ENCODE assay signal across 20 cellular contexts in the genomic region with DNA sequence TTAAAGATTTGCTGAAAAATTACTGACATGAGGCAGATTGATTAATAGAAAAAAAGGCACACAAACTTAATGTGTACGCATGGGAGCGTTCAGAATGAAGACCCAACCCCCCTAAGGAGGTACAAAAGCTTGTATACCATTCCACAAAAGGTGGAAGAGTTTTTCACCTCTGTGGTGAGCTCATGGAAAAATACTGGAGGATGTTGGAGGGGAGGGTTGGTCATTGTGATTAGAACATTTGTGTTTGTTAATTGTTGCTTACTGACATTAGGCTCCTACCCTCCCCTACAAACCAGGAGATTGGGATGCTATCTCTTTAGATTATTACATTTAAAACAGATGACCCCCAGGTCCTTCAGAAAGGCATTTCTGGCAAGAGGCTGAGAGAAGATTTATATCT.
DNase-seq lines count a peak whose midpoint lies in the region; FAIRE-seq and TF ChIP-seq lines count a peak whose summit lies in the region.
"Had no signal": no experiment of that assay in that cellular context is flagged by ENCODE, and none has a peak within 500 bp of the region (broad histone marks: within the 10 kb centered on the region; RNA-seq: fewer than 3 reads in every experiment).

No MANE protein-coding gene starts in this region.

- no peak for TF ChIP-seq RAD21 in H1 (IDR thresholded peaks at IDR 0.05 in 1 of 2, conservative IDR thresholded peaks at IDR 0.05 in 1 of 2; ENCODE audit: low read depth in 2 of 2, low read length in 2 of 2)

- H4K5ac ChIP-seq in H1 (ENCODE audit: insufficient read length, low read depth, low read length) = peak overlapping the region; percentile 92

- peaks cover 33% of the 10 kb centered on the region for H3K4me1 ChIP-seq in HUES48 (ENCODE audit: control insufficient read depth, insufficient read depth, low read length)
- peaks cover 0 to 21% (median 16%) of the 10 kb centered on the region in 4 experiments; a peak in 6 of 7 replicates for H3K4me1 ChIP-seq in H1 (replicated peaks in 1 of 4; ENCODE audit: control insufficient read depth in 3 of 4, insufficient read depth in 4 of 4, low read length in 3 of 4)
- H3K4me1 ChIP-seq: BE2C had no signal

- DNase-seq in H1 (ENCODE audit: low read depth in 1 of 2, low spot score in 2 of 2) (no peak), iPS-NIHi11 (ENCODE audit: low spot score) (peak; percentile 7), osteocyte (ENCODE audit: extremely low spot score, unreplicated experiment) (no peak), NCI-H748 treated with DMSO at 0.1 percent for 48 hours (lab: John Stamatoyannopoulos, UW) (no peak), retina (no peak)
- DNase-seq: BE2C; C1 segment of cervical spinal cord; CD4-positive, CD25-positive, alpha-beta regulatory T cell; CD8-positive, alpha-beta memory T cell; COR-L47; DMS 273 treated with DMSO at 0.1 percent for 48 hours; DMS53; DND-41; EL; GOT3 had no signal

- H3K9me3 ChIP-seq in HUES48 (ENCODE audit: control insufficient read depth, insufficient read depth, low read length) (peaks cover 4% of the 10 kb centered on the region; the same call in 1 of the 2 replicates), H1 (ENCODE audit: insufficient read depth in 2 of 2, low read depth in 1 of 2, low read length in 1 of 2) (peaks cover 5 to 10% of the 10 kb centered on the region in 2 experiments)
- H3K9me3 ChIP-seq: BE2C, HAP-1 had no signal

- H2BK12ac ChIP-seq in H1 (ENCODE audit: low read depth, low read length) = peak overlapping the region; percentile 62; the same call in 1 of the 2 replicates

- H3K9ac ChIP-seq in HUES48 (ENCODE audit: low read depth, low read length) (no peak overlapping the region), H1 (replicated peaks in 1 of 4; ENCODE audit: extremely low read depth in 1 of 4, low read depth in 3 of 4, low read length in 3 of 4) (no peak overlapping the region; a peak in 1 of 7 replicates)
- H3K9ac ChIP-seq: KMS-11 had no signal

- H3K27me3 ChIP-seq in HUES48 (ENCODE audit: control insufficient read depth, insufficient read depth, low read length) (no peaks in the 10 kb centered on the region), H1 (replicated peaks in 1 of 4; ENCODE audit: control insufficient read depth in 3 of 4, extremely low read depth in 1 of 4, insufficient read depth in 3 of 4, low read length in 3 of 4) (no peaks in the 10 kb centered on the region)
- H3K27me3 ChIP-seq: BE2C had no signal

- peak overlapping the region; percentile 0; the same call in 1 of the 2 replicates for H3K18ac ChIP-seq in H1 (ENCODE audit: extremely low read depth, low read length)

- peak overlapping the region; percentile 91 for H3K27ac ChIP-seq in HUES48 (ENCODE audit: low read depth, low read length)
- no peak overlapping the region; the same call in 1 of the 2 replicates for H3K27ac ChIP-seq in H1 (ENCODE audit: low read depth, low read length)
- H3K27ac ChIP-seq: KMS-11 had no signal

- no peak for TF ChIP-seq CTCF in H1 (IDR thresholded peaks at IDR 0.05; ENCODE audit: control extremely low read depth in 1 of 3, insufficient read depth in 1 of 3, low read depth in 1 of 3, low read length in 3 of 3)
- TF ChIP-seq CTCF in osteocyte (IDR thresholded peaks at IDR 0.05) = no peak

- no peaks in the 10 kb centered on the region for H3K79me1 ChIP-seq in H1 (ENCODE audit: low read depth, low read length)

- H3K56ac ChIP-seq in H1 (replicated peaks; ENCODE audit: insufficient read length, low read depth, low read length) = peak overlapping the region; percentile 80

- H3K4me1 Mint-ChIP-seq in osteocyte (ENCODE audit: unreplicated experiment) = no peaks in the 10 kb centered on the region
- H3K4me1 Mint-ChIP-seq: CD4-positive, CD25-positive, alpha-beta regulatory T cell; CD8-positive, alpha-beta memory T cell had no signal

- FAIRE-seq in H1 (lab: Jason Lieb, UNC) = no peak
- FAIRE-seq: GM12891, HTR-8/SVneo had no signal

- no peak overlapping the region for H3K14ac ChIP-seq in H1 (ENCODE audit: insufficient read length)

- H3K4me2 ChIP-seq in H1 (ENCODE audit: insufficient read depth in 1 of 2, low read depth in 2 of 2, low read length in 2 of 2) = peak overlapping the region in 1 of 2 experiments; percentile 15; a peak in 2 of 4 replicates
- H3K4me2 ChIP-seq: KMS-11 had no signal

- 0 out of 2 replicates have a peak overlapping the region, but pooled peaks have one; percentile 14 for H2AK5ac ChIP-seq in H1 (ENCODE audit: low read depth, low read length)

- H3K4me3 Mint-ChIP-seq in osteocyte (ENCODE audit: unreplicated experiment) = no peak overlapping the region
- H3K4me3 Mint-ChIP-seq: CD4-positive, CD25-positive, alpha-beta regulatory T cell; CD8-positive, alpha-beta memory T cell had no signal

- H3K27me3 Mint-ChIP-seq in osteocyte (ENCODE audit: unreplicated experiment) = no peaks in the 10 kb centered on the region
- H3K27me3 Mint-ChIP-seq: CD4-positive, CD25-positive, alpha-beta regulatory T cell had no signal

- no peaks in the 10 kb centered on the region for H3K79me2 ChIP-seq in H1 (ENCODE audit: control insufficient read depth in 1 of 2, insufficient read depth in 2 of 2, low read length in 2 of 2)

- no peaks in the 10 kb centered on the region; the same call in 1 of the 2 replicates for H3K36me3 ChIP-seq in HUES48 (ENCODE audit: control insufficient read depth, insufficient read depth, low read length)
- peaks cover 0 to 7% (median 4%) of the 10 kb centered on the region in 4 experiments; a peak in 2 of 8 replicates for H3K36me3 ChIP-seq in H1 (ENCODE audit: control insufficient read depth in 2 of 4, insufficient read depth in 4 of 4, low read length in 3 of 4)
- H3K36me3 ChIP-seq: BE2C, HAP-1 had no signal

- H3K23me2 ChIP-seq in H1 (ENCODE audit: low read depth, low read length) = no peaks in the 10 kb centered on the region

- H4K8ac ChIP-seq in H1 (ENCODE audit: extremely low read depth, insufficient read depth, low read length) = no peak overlapping the region

- H2BK120ac ChIP-seq in H1 (replicated peaks; ENCODE audit: low read depth, low read length) = peak overlapping the region; percentile 99

- POLR2A ChIA-PET in H1 (lab: Charles Lee; ENCODE audit: partially characterized antibody) = interaction anchor here (1.1 kb wide), 1 partner anchor 9 kb away, joined by 3 read pairs; no protein-coding TSS in a partner anchor

- no peaks in the 10 kb centered on the region for H4K20me1 ChIP-seq in H1 (replicated peaks in 1 of 2; ENCODE audit: control insufficient read depth in 1 of 2, insufficient read depth in 2 of 2, low read length in 2 of 2)

- no peaks in the 10 kb centered on the region for H3K36me3 Mint-ChIP-seq in osteocyte (ENCODE audit: unreplicated experiment)
- H3K36me3 Mint-ChIP-seq: CD4-positive, CD25-positive, alpha-beta regulatory T cell; CD8-positive, alpha-beta memory T cell had no signal

- H2AFZ ChIP-seq in H1 (ENCODE audit: low read length) = no peak overlapping the region

- CTCF ChIA-PET in H1 (lab: Charles Lee; ENCODE audit: partially characterized antibody) = interaction anchor here (1.7 to 1.9 kb wide), 2 partner anchors 11 to 243 kb away, joined by 5 read pairs; no protein-coding TSS in a partner anchor

- no peak for TF ChIP-seq EP300 in H1 (IDR thresholded peaks at IDR 0.05; ENCODE audit: borderline replicate concordance in 1 of 2, low read depth in 2 of 2, low read length in 2 of 2)

- peak overlapping the region; percentile 99 for H2BK20ac ChIP-seq in H1 (ENCODE audit: low read length)

- no peak overlapping the region for H3K23ac ChIP-seq in H1 (ENCODE audit: insufficient read length)

- peak overlapping the region; percentile 87 for H3K4ac ChIP-seq in H1 (replicated peaks; ENCODE audit: insufficient read length, low read depth, low read length)

- peaks cover 25% of the 10 kb centered on the region for H3K9me3 Mint-ChIP-seq in osteocyte (ENCODE audit: unreplicated experiment)

- peak overlapping the region; percentile 96; the same call in 1 of the 2 replicates for H2BK5ac ChIP-seq in H1 (ENCODE audit: low read depth, low read length)

- WGBS in H1 (ENCODE audit: extremely low coverage in 1 of 2, insufficient coverage in 1 of 2, insufficient read length in 1 of 2, insufficient replicate concordance in 2 of 2, low coverage in 1 of 2, low lambda C conversion rate in 2 of 2, missing lambda C conversion rate in 1 of 2), 2 experiments = 78% methylated on average over 2 of the region's 2 CpGs; no CpG with 5 or more reads in 1 of the 2 experiments

- no peak for TF ChIP-seq POLR2A in H1 (IDR thresholded peaks at IDR 0.05; ENCODE audit: control extremely low read depth in 1 of 2, low read depth in 2 of 2, low read length in 2 of 2)

- H2BK15ac ChIP-seq in H1 (ENCODE audit: low read length) = no peak overlapping the region

- H4K91ac ChIP-seq in H1 (replicated peaks; ENCODE audit: insufficient read length, low read length) = peak overlapping the region; percentile 84

- H3K27ac Mint-ChIP-seq in osteocyte (ENCODE audit: unreplicated experiment) = no peak overlapping the region
- H3K27ac Mint-ChIP-seq: CD4-positive, CD25-positive, alpha-beta regulatory T cell; CD8-positive, alpha-beta memory T cell had no signal

- H3K4me3 ChIP-seq in HUES48 (ENCODE audit: low read depth, low read length) (no peak overlapping the region), H1 (ENCODE audit: extremely low read depth in 1 of 4, insufficient read depth in 2 of 4, low read depth in 3 of 4, low read length in 4 of 4) (no peak overlapping the region)
- H3K4me3 ChIP-seq: HAP-1 had no signal

TF ChIP-seq in H1, 55 proteins besides CTCF, POLR2A, EP300 and RAD21:
- no peak for TF ChIP-seq CHD1 (IDR thresholded peaks at IDR 0.05; ENCODE audit: low read depth, low read length)
